In the genomic region with DNA sequence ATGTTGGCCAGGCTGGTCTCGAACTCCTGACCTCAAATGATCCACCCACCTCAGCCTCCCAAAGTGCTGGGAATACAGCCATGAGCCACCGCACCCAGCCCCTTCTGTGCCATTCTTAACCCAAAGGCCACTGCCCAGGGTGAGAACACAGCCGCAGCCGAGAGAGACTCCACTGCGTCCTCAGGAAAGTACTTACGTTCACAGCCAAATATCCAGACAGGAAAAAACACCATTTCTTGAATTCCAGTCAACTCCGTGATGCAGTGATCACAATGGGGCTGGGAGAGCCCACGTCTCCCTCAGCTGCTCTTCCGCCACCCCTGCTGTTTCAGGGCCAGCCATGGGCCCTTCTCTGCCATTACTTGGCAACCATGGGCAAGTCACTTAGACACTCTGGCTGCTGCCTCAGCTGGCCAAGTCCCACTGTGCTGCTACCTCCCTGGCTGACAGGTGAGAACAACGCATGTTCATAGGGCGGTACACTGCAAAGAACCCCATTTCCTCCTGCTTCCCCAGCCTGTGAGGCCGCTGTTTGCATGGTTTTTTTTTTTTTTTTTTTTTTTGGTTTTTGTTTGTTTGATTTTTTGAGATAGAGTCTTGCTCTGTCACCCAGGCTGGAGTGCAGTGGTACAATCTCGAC, we compare ENCODE assay signal across 1 cellular context.
TF ChIP-seq lines count a peak whose summit lies in the region.

No MANE protein-coding gene starts in this region.

TF ChIP-seq in GM23338, 12 proteins besides CTCF, POLR2A, EP300 and RAD21 (continued from another document):
- no peak for TF ChIP-seq NANOG (IDR thresholded peaks at IDR 0.05; ENCODE audit: borderline replicate concordance)
- TF ChIP-seq, protein P1, sequence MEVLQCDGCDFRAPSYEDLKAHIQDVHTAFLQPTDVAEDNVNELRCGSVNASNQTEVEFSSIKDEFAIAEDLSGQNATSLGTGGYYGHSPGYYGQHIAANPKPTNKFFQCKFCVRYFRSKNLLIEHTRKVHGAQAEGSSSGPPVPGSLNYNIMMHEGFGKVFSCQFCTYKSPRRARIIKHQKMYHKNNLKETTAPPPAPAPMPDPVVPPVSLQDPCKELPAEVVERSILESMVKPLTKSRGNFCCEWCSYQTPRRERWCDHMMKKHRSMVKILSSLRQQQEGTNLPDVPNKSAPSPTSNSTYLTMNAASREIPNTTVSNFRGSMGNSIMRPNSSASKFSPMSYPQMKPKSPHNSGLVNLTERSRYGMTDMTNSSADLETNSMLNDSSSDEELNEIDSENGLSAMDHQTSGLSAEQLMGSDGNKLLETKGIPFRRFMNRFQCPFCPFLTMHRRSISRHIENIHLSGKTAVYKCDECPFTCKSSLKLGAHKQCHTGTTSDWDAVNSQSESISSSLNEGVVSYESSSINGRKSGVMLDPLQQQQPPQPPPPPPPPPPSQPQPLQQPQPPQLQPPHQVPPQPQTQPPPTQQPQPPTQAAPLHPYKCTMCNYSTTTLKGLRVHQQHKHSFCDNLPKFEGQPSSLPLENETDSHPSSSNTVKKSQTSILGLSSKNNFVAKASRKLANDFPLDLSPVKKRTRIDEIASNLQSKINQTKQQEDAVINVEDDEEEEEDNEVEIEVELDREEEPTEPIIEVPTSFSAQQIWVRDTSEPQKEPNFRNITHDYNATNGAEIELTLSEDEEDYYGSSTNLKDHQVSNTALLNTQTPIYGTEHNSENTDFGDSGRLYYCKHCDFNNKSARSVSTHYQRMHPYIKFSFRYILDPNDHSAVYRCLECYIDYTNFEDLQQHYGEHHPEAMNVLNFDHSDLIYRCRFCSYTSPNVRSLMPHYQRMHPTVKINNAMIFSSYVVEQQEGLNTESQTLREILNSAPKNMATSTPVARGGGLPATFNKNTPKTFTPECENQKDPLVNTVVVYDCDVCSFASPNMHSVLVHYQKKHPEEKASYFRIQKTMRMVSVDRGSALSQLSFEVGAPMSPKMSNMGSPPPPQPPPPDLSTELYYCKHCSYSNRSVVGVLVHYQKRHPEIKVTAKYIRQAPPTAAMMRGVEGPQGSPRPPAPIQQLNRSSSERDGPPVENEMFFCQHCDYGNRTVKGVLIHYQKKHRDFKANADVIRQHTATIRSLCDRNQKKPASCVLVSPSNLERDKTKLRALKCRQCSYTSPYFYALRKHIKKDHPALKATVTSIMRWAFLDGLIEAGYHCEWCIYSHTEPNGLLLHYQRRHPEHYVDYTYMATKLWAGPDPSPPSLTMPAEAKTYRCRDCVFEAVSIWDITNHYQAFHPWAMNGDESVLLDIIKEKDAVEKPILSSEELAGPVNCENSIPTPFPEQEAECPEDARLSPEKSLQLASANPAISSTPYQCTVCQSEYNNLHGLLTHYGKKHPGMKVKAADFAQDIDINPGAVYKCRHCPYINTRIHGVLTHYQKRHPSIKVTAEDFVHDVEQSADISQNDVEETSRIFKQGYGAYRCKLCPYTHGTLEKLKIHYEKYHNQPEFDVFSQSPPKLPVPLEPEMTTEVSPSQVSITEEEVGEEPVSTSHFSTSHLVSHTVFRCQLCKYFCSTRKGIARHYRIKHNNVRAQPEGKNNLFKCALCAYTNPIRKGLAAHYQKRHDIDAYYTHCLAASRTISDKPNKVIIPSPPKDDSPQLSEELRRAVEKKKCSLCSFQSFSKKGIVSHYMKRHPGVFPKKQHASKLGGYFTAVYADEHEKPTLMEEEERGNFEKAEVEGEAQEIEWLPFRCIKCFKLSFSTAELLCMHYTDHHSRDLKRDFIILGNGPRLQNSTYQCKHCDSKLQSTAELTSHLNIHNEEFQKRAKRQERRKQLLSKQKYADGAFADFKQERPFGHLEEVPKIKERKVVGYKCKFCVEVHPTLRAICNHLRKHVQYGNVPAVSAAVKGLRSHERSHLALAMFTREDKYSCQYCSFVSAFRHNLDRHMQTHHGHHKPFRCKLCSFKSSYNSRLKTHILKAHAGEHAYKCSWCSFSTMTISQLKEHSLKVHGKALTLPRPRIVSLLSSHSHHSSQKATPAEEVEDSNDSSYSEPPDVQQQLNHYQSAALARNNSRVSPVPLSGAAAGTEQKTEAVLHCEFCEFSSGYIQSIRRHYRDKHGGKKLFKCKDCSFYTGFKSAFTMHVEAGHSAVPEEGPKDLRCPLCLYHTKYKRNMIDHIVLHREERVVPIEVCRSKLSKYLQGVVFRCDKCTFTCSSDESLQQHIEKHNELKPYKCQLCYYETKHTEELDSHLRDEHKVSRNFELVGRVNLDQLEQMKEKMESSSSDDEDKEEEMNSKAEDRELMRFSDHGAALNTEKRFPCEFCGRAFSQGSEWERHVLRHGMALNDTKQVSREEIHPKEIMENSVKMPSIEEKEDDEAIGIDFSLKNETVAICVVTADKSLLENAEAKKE (CRISPR knock-in tag; IDR thresholded peaks at IDR 0.05) = no peak
